ENCODE assay signal across 1 cellular context in the genomic region with DNA sequence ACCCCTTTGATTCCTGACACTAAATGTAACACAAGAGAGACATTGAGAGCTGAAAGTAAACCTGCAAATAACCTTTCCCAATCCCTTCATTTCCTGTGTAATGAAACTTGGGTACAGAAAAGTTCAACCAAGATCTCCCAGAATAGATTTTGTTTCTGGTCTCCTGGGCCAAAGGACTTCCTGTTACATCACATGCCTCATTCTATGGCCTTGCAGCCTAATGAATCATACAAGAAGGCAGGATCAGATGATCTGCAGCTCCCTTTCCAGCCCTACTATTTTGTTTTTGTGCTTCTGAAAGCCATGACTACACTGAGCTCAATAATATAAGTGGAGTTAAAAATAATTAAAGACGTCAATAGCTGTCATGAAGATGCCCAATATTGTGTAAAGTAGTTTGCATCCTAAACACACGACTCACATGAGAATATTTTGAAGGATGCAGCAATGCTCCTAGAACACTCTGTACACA.
TF ChIP-seq lines count a peak whose summit lies in the region.

No MANE protein-coding gene starts in this region.

TF ChIP-seq in HepG2, 621 proteins besides CTCF, POLR2A, EP300 and RAD21 (continued from another document and continues in another):
- TF ChIP-seq, protein P1, sequence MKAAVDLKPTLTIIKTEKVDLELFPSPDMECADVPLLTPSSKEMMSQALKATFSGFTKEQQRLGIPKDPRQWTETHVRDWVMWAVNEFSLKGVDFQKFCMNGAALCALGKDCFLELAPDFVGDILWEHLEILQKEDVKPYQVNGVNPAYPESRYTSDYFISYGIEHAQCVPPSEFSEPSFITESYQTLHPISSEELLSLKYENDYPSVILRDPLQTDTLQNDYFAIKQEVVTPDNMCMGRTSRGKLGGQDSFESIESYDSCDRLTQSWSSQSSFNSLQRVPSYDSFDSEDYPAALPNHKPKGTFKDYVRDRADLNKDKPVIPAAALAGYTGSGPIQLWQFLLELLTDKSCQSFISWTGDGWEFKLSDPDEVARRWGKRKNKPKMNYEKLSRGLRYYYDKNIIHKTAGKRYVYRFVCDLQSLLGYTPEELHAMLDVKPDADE (CRISPR knock-in tag; IDR thresholded peaks at IDR 0.05), result no peak
- TF ChIP-seq MIER2 (CRISPR knock-in tag; IDR thresholded peaks at IDR 0.05), result 0 out of 2 replicates have a peak, but pooled peaks have one; percentile 36
- peak; percentile 56; the same call in 1 of the 2 replicates for TF ChIP-seq ATF1 (CRISPR knock-in tag; IDR thresholded peaks at IDR 0.05)
- TF ChIP-seq, protein P2, sequence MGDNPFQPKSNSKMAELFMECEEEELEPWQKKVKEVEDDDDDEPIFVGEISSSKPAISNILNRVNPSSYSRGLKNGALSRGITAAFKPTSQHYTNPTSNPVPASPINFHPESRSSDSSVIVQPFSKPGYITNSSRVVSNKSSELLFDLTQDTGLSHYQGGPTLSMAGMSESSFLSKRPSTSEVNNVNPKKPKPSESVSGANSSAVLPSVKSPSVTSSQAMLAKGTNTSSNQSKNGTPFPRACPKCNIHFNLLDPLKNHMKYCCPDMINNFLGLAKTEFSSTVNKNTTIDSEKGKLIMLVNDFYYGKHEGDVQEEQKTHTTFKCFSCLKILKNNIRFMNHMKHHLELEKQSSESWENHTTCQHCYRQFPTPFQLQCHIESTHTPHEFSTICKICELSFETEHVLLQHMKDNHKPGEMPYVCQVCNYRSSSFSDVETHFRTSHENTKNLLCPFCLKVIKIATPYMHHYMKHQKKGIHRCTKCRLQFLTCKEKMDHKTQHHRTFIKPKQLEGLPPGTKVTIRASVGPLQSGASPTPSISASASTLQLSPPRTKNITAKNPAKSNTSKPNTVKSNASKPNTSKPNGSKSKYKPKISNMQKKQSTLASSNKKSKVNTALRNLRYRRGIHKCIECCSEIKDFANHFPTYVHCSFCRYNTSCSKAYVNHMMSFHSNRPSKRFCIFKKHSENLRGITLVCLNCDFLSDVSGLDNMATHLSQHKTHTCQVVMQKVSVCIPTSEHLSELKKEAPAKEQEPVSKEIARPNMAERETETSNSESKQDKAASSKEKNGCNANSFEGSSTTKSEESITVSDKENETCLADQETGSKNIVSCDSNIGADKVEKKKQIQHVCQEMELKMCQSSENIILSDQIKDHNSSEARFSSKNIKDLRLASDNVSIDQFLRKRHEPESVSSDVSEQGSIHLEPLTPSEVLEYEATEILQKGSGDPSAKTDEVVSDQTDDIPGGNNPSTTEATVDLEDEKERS (CRISPR knock-in tag; IDR thresholded peaks at IDR 0.05), result peak; percentile 88; the same call in 1 of the 2 replicates
- TF ChIP-seq, protein P3, sequence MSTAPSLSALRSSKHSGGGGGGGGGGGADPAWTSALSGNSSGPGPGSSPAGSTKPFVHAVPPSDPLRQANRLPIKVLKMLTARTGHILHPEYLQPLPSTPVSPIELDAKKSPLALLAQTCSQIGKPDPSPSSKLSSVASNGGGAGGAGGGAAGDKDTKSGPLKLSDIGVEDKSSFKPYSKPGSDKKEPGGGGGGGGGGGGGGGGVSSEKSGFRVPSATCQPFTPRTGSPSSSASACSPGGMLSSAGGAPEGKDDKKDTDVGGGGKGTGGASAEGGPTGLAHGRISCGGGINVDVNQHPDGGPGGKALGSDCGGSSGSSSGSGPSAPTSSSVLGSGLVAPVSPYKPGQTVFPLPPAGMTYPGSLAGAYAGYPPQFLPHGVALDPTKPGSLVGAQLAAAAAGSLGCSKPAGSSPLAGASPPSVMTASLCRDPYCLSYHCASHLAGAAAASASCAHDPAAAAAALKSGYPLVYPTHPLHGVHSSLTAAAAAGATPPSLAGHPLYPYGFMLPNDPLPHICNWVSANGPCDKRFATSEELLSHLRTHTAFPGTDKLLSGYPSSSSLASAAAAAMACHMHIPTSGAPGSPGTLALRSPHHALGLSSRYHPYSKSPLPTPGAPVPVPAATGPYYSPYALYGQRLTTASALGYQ (CRISPR knock-in tag; IDR thresholded peaks at IDR 0.05), result peak; percentile 47; the same call in 1 of the 2 replicates
- 0 out of 2 replicates have a peak, but pooled peaks have one; percentile 29 for TF ChIP-seq REPIN1 (CRISPR knock-in tag; IDR thresholded peaks at IDR 0.05; ENCODE audit: borderline replicate concordance, low read depth)
- TF ChIP-seq, protein P4, sequence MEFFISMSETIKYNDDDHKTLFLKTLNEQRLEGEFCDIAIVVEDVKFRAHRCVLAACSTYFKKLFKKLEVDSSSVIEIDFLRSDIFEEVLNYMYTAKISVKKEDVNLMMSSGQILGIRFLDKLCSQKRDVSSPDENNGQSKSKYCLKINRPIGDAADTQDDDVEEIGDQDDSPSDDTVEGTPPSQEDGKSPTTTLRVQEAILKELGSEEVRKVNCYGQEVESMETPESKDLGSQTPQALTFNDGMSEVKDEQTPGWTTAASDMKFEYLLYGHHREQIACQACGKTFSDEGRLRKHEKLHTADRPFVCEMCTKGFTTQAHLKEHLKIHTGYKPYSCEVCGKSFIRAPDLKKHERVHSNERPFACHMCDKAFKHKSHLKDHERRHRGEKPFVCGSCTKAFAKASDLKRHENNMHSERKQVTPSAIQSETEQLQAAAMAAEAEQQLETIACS (CRISPR knock-in tag; IDR thresholded peaks at IDR 0.05), result no peak
- TF ChIP-seq TBL1XR1 (IDR thresholded peaks at IDR 0.05; ENCODE audit: borderline replicate concordance, low read length, partially characterized antibody), result no peak
- peak; percentile 85 for TF ChIP-seq PHF21A (CRISPR knock-in tag; IDR thresholded peaks at IDR 0.05)
- TF ChIP-seq ARNTL (CRISPR knock-in tag; IDR thresholded peaks at IDR 0.05), result peak; percentile 69
- no peak for TF ChIP-seq TAF1 (CRISPR knock-in tag; IDR thresholded peaks at IDR 0.05)
- TF ChIP-seq, protein P5, sequence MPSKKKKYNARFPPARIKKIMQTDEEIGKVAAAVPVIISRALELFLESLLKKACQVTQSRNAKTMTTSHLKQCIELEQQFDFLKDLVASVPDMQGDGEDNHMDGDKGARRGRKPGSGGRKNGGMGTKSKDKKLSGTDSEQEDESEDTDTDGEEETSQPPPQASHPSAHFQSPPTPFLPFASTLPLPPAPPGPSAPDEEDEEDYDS (CRISPR knock-in tag; IDR thresholded peaks at IDR 0.05), result peak; percentile 72; the same call in 1 of the 2 replicates
- peak; percentile 87 for TF ChIP-seq RXRB (CRISPR knock-in tag; IDR thresholded peaks at IDR 0.05; ENCODE audit: borderline replicate concordance)
- no peak for TF ChIP-seq ZFP36 (IDR thresholded peaks at IDR 0.05; ENCODE audit: borderline replicate concordance, low read depth, low read length, partially characterized antibody)
- TF ChIP-seq SAP130 (CRISPR knock-in tag; IDR thresholded peaks at IDR 0.05; ENCODE audit: low read depth), result peak; percentile 77
- no peak for TF ChIP-seq ZNF672 (CRISPR knock-in tag; IDR thresholded peaks at IDR 0.05)
- TF ChIP-seq POLR2G (IDR thresholded peaks at IDR 0.05; ENCODE audit: low read depth, low read length), result no peak
- TF ChIP-seq, protein P6, sequence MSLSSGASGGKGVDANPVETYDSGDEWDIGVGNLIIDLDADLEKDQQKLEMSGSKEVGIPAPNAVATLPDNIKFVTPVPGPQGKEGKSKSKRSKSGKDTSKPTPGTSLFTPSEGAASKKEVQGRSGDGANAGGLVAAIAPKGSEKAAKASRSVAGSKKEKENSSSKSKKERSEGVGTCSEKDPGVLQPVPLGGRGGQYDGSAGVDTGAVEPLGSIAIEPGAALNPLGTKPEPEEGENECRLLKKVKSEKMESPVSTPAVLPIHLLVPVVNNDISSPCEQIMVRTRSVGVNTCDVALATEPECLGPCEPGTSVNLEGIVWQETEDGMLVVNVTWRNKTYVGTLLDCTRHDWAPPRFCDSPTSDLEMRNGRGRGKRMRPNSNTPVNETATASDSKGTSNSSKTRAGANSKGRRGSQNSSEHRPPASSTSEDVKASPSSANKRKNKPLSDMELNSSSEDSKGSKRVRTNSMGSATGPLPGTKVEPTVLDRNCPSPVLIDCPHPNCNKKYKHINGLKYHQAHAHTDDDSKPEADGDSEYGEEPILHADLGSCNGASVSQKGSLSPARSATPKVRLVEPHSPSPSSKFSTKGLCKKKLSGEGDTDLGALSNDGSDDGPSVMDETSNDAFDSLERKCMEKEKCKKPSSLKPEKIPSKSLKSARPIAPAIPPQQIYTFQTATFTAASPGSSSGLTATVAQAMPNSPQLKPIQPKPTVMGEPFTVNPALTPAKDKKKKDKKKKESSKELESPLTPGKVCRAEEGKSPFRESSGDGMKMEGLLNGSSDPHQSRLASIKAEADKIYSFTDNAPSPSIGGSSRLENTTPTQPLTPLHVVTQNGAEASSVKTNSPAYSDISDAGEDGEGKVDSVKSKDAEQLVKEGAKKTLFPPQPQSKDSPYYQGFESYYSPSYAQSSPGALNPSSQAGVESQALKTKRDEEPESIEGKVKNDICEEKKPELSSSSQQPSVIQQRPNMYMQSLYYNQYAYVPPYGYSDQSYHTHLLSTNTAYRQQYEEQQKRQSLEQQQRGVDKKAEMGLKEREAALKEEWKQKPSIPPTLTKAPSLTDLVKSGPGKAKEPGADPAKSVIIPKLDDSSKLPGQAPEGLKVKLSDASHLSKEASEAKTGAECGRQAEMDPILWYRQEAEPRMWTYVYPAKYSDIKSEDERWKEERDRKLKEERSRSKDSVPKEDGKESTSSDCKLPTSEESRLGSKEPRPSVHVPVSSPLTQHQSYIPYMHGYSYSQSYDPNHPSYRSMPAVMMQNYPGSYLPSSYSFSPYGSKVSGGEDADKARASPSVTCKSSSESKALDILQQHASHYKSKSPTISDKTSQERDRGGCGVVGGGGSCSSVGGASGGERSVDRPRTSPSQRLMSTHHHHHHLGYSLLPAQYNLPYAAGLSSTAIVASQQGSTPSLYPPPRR (CRISPR knock-in tag; IDR thresholded peaks at IDR 0.05; ENCODE audit: borderline replicate concordance), result peak; percentile 57
- TF ChIP-seq ADNP (CRISPR knock-in tag; IDR thresholded peaks at IDR 0.05), result no peak
- no peak for TF ChIP-seq ETV6 (CRISPR knock-in tag; conservative IDR thresholded peaks at IDR 0.05)
- TF ChIP-seq FOSL2 (CRISPR knock-in tag; IDR thresholded peaks at IDR 0.05), result peak; percentile 98
- TF ChIP-seq, protein P7, sequence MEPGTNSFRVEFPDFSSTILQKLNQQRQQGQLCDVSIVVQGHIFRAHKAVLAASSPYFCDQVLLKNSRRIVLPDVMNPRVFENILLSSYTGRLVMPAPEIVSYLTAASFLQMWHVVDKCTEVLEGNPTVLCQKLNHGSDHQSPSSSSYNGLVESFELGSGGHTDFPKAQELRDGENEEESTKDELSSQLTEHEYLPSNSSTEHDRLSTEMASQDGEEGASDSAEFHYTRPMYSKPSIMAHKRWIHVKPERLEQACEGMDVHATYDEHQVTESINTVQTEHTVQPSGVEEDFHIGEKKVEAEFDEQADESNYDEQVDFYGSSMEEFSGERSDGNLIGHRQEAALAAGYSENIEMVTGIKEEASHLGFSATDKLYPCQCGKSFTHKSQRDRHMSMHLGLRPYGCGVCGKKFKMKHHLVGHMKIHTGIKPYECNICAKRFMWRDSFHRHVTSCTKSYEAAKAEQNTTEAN (CRISPR knock-in tag; conservative IDR thresholded peaks at IDR 0.05), result peak; percentile 78; the same call in 1 of the 2 replicates
- TF ChIP-seq SRSF1 (optimal IDR thresholded peaks at IDR 0.05; ENCODE audit: low read depth, low read length), result no peak
- TF ChIP-seq, protein P8, sequence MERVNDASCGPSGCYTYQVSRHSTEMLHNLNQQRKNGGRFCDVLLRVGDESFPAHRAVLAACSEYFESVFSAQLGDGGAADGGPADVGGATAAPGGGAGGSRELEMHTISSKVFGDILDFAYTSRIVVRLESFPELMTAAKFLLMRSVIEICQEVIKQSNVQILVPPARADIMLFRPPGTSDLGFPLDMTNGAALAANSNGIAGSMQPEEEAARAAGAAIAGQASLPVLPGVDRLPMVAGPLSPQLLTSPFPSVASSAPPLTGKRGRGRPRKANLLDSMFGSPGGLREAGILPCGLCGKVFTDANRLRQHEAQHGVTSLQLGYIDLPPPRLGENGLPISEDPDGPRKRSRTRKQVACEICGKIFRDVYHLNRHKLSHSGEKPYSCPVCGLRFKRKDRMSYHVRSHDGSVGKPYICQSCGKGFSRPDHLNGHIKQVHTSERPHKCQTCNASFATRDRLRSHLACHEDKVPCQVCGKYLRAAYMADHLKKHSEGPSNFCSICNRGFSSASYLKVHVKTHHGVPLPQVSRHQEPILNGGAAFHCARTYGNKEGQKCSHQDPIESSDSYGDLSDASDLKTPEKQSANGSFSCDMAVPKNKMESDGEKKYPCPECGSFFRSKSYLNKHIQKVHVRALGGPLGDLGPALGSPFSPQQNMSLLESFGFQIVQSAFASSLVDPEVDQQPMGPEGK (CRISPR knock-in tag; IDR thresholded peaks at IDR 0.05), result 0 out of 2 replicates have a peak, but pooled peaks have one; percentile 10
- TF ChIP-seq, protein P9, sequence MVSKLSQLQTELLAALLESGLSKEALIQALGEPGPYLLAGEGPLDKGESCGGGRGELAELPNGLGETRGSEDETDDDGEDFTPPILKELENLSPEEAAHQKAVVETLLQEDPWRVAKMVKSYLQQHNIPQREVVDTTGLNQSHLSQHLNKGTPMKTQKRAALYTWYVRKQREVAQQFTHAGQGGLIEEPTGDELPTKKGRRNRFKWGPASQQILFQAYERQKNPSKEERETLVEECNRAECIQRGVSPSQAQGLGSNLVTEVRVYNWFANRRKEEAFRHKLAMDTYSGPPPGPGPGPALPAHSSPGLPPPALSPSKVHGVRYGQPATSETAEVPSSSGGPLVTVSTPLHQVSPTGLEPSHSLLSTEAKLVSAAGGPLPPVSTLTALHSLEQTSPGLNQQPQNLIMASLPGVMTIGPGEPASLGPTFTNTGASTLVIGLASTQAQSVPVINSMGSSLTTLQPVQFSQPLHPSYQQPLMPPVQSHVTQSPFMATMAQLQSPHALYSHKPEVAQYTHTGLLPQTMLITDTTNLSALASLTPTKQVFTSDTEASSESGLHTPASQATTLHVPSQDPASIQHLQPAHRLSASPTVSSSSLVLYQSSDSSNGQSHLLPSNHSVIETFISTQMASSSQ (IDR thresholded peaks at IDR 0.05; ENCODE audit: low read depth), result no peak
- TF ChIP-seq, protein P9 (CRISPR knock-in tag; IDR thresholded peaks at IDR 0.05; ENCODE audit: borderline replicate concordance), result peak; percentile 53; the same call in 1 of the 2 replicates
- TF ChIP-seq RFX5 (IDR thresholded peaks at IDR 0.05; ENCODE audit: low read depth, low read length), result no peak
- no peak for TF ChIP-seq NR3C1 (CRISPR knock-in tag; IDR thresholded peaks at IDR 0.05)
- no peak for TF ChIP-seq ZBTB34 (CRISPR knock-in tag; IDR thresholded peaks at IDR 0.05)
- peak; percentile 37; the same call in 1 of the 2 replicates for TF ChIP-seq SIX4 (CRISPR knock-in tag; IDR thresholded peaks at IDR 0.05)
